1 cellular context compared by ENCODE assay signal in the genomic region with DNA sequence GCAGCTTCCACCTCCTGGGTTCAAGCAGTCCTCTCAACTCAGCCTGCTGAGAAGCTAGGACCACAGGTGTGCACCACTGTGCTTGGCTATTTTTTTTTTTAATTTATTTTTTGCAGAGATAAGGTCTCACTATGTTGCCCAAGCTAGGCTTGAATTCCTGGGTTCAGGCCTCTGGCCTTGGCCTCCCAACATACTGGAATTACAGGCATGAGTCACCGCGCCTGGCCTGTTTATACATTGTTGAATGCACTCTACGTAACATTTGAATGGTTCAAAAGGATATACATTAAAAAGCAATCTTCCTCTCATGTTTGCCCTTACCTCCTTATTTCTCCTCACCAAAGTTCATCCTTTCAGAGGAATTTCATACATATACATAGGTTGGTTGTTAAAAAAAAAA.
TF ChIP-seq lines count a peak whose summit lies in the region.

No MANE protein-coding gene starts in this region.

TF ChIP-seq in HepG2, 621 proteins besides CTCF, POLR2A, EP300 and RAD21 (continues in another document):
- TF ChIP-seq, protein P1, sequence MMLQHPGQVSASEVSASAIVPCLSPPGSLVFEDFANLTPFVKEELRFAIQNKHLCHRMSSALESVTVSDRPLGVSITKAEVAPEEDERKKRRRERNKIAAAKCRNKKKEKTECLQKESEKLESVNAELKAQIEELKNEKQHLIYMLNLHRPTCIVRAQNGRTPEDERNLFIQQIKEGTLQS (CRISPR knock-in tag; IDR thresholded peaks at IDR 0.05): peak; percentile 53; the same call in 1 of the 2 replicates
- TF ChIP-seq NR2F6 (IDR thresholded peaks at IDR 0.05) (no peak), NR2F6 (CRISPR knock-in tag; IDR thresholded peaks at IDR 0.05) (peak; percentile 38; the same call in 1 of the 2 replicates), ZNF619 (CRISPR knock-in tag; IDR thresholded peaks at IDR 0.05) (no peak), REL (CRISPR knock-in tag; conservative IDR thresholded peaks at IDR 0.05) (no peak), ZFP36 (IDR thresholded peaks at IDR 0.05; ENCODE audit: borderline replicate concordance, low read depth, low read length, partially characterized antibody) (no peak), NR2F1 (CRISPR knock-in tag; IDR thresholded peaks at IDR 0.05) (no peak), TEAD3 (CRISPR knock-in tag; optimal IDR thresholded peaks at IDR 0.05; ENCODE audit: borderline replicate concordance) (peak; percentile 64), SAP130 (CRISPR knock-in tag; IDR thresholded peaks at IDR 0.05; ENCODE audit: low read depth) (0 out of 2 replicates have a peak, but pooled peaks have one; percentile 20), CC2D1A (CRISPR knock-in tag; IDR thresholded peaks at IDR 0.05) (no peak), KLF6 (CRISPR knock-in tag; IDR thresholded peaks at IDR 0.05) (no peak), JUN (CRISPR knock-in tag; IDR thresholded peaks at IDR 0.05) (no peak), ZFX (CRISPR knock-in tag; IDR thresholded peaks at IDR 0.05; ENCODE audit: low read depth) (no peak), SRSF4 (IDR thresholded peaks at IDR 0.05; ENCODE audit: low read depth, low read length, poor library complexity, severe bottlenecking) (no peak), SNAI1 (CRISPR knock-in tag; IDR thresholded peaks at IDR 0.05; ENCODE audit: borderline replicate concordance) (no peak), ZBTB8A (CRISPR knock-in tag; IDR thresholded peaks at IDR 0.05; ENCODE audit: borderline replicate concordance, low read depth) (no peak), ZNF724P (CRISPR knock-in tag; IDR thresholded peaks at IDR 0.05; ENCODE audit: borderline replicate concordance) (no peak), NR2F2 (IDR thresholded peaks at IDR 0.05; ENCODE audit: borderline replicate concordance, low read depth) (no peak), ZSCAN31 (CRISPR knock-in tag; IDR thresholded peaks at IDR 0.05; ENCODE audit: low read depth) (no peak), MIER3 (CRISPR knock-in tag; IDR thresholded peaks at IDR 0.05; ENCODE audit: borderline replicate concordance) (0 out of 2 replicates have a peak, but pooled peaks have one; percentile 8), RARA (CRISPR knock-in tag; IDR thresholded peaks at IDR 0.05) (peak; percentile 63; the same call in 1 of the 2 replicates), ZBTB20 (CRISPR knock-in tag; IDR thresholded peaks at IDR 0.05; ENCODE audit: borderline replicate concordance, low read depth) (peak; percentile 86; the same call in 1 of the 2 replicates), FOSL2 (CRISPR knock-in tag; IDR thresholded peaks at IDR 0.05) (peak; percentile 95), ZNF652 (CRISPR knock-in tag; IDR thresholded peaks at IDR 0.05; ENCODE audit: borderline replicate concordance, low read depth) (no peak), YY1 (IDR thresholded peaks at IDR 0.05; ENCODE audit: insufficient read depth, insufficient replicate concordance, low read depth, low read length) (no peak), JARID2 (CRISPR knock-in tag; IDR thresholded peaks at IDR 0.05; ENCODE audit: insufficient replicate concordance) (no peak), ZNF121 (CRISPR knock-in tag; IDR thresholded peaks at IDR 0.05) (peak; percentile 86), FOXK1 (CRISPR knock-in tag; IDR thresholded peaks at IDR 0.05; ENCODE audit: borderline replicate concordance, low read depth) (no peak), FOSL1 (CRISPR knock-in tag; IDR thresholded peaks at IDR 0.05; ENCODE audit: borderline replicate concordance) (peak; percentile 77; the same call in 1 of the 2 replicates), ATAD3A (CRISPR knock-in tag; IDR thresholded peaks at IDR 0.05) (no peak), NFE2 (CRISPR knock-in tag; IDR thresholded peaks at IDR 0.05) (no peak), ZNF225 (CRISPR knock-in tag; IDR thresholded peaks at IDR 0.05) (no peak), CBFB (CRISPR knock-in tag; IDR thresholded peaks at IDR 0.05) (no peak), BORCS8-MEF2B (CRISPR knock-in tag; IDR thresholded peaks at IDR 0.05) (no peak), PCBP1 (IDR thresholded peaks at IDR 0.05; ENCODE audit: borderline replicate concordance, low read depth, low read length) (no peak), FOXA1 (IDR thresholded peaks at IDR 0.05) (no peak), FOXA1 (CRISPR knock-in tag; IDR thresholded peaks at IDR 0.05) (peak; percentile 27; the same call in 1 of the 2 replicates), ZNF781 (CRISPR knock-in tag; IDR thresholded peaks at IDR 0.05; ENCODE audit: borderline replicate concordance, not compliant biosample characterization) (no peak), FOXA3 (CRISPR knock-in tag; IDR thresholded peaks at IDR 0.05) (peak; percentile 30; the same call in 1 of the 2 replicates), ASH2L (IDR thresholded peaks at IDR 0.05; ENCODE audit: insufficient read length, low read depth, low read length) (no peak), ZNF460 (CRISPR knock-in tag; IDR thresholded peaks at IDR 0.05; ENCODE audit: borderline replicate concordance) (no peak), PHF5A (CRISPR knock-in tag; IDR thresholded peaks at IDR 0.05; ENCODE audit: low read depth, unreplicated experiment) (no peak), ZNF24 (IDR thresholded peaks at IDR 0.05) (no peak), HMG20A (CRISPR knock-in tag; IDR thresholded peaks at IDR 0.05; ENCODE audit: borderline replicate concordance) (peak; percentile 38; the same call in 1 of the 2 replicates), U2AF1 (optimal IDR thresholded peaks at IDR 0.05; ENCODE audit: low read depth, low read length) (no peak), ZNF83 (CRISPR knock-in tag; IDR thresholded peaks at IDR 0.05; ENCODE audit: borderline replicate concordance) (no peak), NCOA2 (CRISPR knock-in tag; IDR thresholded peaks at IDR 0.05) (0 out of 2 replicates have a peak, but pooled peaks have one; percentile 29), GATAD2A (CRISPR knock-in tag; IDR thresholded peaks at IDR 0.05) (no peak), MZF1 (CRISPR knock-in tag; IDR thresholded peaks at IDR 0.05; ENCODE audit: borderline replicate concordance) (no peak), JUND (CRISPR knock-in tag; IDR thresholded peaks at IDR 0.05) (0 out of 2 replicates have a peak, but pooled peaks have one; percentile 51), CEBPG (CRISPR knock-in tag; IDR thresholded peaks at IDR 0.05) (no peak)
- TF ChIP-seq, protein P2, sequence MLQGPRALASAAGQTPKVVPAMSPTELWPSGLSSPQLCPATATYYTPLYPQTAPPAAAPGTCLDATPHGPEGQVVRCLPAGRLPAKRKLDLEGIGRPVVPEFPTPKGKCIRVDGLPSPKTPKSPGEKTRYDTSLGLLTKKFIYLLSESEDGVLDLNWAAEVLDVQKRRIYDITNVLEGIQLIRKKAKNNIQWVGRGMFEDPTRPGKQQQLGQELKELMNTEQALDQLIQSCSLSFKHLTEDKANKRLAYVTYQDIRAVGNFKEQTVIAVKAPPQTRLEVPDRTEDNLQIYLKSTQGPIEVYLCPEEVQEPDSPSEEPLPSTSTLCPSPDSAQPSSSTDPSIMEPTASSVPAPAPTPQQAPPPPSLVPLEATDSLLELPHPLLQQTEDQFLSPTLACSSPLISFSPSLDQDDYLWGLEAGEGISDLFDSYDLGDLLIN (CRISPR knock-in tag; IDR thresholded peaks at IDR 0.05; ENCODE audit: borderline replicate concordance): no peak
- TF ChIP-seq, protein P3, sequence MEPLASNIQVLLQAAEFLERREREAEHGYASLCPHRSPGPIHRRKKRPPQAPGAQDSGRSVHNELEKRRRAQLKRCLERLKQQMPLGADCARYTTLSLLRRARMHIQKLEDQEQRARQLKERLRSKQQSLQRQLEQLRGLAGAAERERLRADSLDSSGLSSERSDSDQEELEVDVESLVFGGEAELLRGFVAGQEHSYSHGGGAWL (CRISPR knock-in tag; IDR thresholded peaks at IDR 0.05): no peak
- TF ChIP-seq, protein P4, sequence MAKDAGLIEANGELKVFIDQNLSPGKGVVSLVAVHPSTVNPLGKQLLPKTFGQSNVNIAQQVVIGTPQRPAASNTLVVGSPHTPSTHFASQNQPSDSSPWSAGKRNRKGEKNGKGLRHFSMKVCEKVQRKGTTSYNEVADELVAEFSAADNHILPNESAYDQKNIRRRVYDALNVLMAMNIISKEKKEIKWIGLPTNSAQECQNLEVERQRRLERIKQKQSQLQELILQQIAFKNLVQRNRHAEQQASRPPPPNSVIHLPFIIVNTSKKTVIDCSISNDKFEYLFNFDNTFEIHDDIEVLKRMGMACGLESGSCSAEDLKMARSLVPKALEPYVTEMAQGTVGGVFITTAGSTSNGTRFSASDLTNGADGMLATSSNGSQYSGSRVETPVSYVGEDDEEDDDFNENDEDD (CRISPR knock-in tag; IDR thresholded peaks at IDR 0.05; ENCODE audit: borderline replicate concordance): no peak
- TF ChIP-seq, protein P5, sequence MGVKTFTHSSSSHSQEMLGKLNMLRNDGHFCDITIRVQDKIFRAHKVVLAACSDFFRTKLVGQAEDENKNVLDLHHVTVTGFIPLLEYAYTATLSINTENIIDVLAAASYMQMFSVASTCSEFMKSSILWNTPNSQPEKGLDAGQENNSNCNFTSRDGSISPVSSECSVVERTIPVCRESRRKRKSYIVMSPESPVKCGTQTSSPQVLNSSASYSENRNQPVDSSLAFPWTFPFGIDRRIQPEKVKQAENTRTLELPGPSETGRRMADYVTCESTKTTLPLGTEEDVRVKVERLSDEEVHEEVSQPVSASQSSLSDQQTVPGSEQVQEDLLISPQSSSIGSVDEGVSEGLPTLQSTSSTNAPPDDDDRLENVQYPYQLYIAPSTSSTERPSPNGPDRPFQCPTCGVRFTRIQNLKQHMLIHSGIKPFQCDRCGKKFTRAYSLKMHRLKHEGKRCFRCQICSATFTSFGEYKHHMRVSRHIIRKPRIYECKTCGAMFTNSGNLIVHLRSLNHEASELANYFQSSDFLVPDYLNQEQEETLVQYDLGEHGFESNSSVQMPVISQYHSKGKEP (CRISPR knock-in tag; IDR thresholded peaks at IDR 0.05): no peak
- TF ChIP-seq, protein P6, sequence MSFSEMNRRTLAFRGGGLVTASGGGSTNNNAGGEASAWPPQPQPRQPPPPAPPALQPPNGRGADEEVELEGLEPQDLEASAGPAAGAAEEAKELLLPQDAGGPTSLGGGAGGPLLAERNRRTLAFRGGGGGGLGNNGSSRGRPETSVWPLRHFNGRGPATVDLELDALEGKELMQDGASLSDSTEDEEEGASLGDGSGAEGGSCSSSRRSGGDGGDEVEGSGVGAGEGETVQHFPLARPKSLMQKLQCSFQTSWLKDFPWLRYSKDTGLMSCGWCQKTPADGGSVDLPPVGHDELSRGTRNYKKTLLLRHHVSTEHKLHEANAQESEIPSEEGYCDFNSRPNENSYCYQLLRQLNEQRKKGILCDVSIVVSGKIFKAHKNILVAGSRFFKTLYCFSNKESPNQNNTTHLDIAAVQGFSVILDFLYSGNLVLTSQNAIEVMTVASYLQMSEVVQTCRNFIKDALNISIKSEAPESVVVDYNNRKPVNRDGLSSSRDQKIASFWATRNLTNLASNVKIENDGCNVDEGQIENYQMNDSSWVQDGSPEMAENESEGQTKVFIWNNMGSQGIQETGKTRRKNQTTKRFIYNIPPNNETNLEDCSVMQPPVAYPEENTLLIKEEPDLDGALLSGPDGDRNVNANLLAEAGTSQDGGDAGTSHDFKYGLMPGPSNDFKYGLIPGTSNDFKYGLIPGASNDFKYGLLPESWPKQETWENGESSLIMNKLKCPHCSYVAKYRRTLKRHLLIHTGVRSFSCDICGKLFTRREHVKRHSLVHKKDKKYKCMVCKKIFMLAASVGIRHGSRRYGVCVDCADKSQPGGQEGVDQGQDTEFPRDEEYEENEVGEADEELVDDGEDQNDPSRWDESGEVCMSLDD (CRISPR knock-in tag; IDR thresholded peaks at IDR 0.05; ENCODE audit: borderline replicate concordance): no peak
- TF ChIP-seq, protein P7, sequence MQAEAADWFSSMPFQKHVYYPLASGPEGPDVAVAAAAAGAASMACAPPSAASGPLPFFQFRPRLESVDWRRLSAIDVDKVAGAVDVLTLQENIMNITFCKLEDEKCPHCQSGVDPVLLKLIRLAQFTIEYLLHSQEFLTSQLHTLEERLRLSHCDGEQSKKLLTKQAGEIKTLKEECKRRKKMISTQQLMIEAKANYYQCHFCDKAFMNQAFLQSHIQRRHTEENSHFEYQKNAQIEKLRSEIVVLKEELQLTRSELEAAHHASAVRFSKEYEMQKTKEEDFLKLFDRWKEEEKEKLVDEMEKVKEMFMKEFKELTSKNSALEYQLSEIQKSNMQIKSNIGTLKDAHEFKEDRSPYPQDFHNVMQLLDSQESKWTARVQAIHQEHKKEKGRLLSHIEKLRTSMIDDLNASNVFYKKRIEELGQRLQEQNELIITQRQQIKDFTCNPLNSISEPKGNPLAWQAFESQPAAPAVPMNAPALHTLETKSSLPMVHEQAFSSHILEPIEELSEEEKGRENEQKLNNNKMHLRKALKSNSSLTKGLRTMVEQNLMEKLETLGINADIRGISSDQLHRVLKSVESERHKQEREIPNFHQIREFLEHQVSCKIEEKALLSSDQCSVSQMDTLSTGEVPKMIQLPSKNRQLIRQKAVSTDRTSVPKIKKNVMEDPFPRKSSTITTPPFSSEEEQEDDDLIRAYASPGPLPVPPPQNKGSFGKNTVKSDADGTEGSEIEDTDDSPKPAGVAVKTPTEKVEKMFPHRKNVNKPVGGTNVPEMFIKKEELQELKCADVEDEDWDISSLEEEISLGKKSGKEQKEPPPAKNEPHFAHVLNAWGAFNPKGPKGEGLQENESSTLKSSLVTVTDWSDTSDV (CRISPR knock-in tag; IDR thresholded peaks at IDR 0.05): no peak
- TF ChIP-seq, protein P8, sequence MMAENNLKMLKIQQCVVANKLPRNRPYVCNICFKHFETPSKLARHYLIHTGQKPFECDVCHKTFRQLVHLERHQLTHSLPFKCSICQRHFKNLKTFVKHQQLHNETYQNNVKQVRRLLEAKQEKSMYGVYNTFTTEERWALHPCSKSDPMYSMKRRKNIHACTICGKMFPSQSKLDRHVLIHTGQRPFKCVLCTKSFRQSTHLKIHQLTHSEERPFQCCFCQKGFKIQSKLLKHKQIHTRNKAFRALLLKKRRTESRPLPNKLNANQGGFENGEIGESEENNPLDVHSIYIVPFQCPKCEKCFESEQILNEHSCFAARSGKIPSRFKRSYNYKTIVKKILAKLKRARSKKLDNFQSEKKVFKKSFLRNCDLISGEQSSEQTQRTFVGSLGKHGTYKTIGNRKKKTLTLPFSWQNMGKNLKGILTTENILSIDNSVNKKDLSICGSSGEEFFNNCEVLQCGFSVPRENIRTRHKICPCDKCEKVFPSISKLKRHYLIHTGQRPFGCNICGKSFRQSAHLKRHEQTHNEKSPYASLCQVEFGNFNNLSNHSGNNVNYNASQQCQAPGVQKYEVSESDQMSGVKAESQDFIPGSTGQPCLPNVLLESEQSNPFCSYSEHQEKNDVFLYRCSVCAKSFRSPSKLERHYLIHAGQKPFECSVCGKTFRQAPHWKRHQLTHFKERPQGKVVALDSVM (CRISPR knock-in tag; IDR thresholded peaks at IDR 0.05): peak; percentile 80
- TF ChIP-seq, protein P9, sequence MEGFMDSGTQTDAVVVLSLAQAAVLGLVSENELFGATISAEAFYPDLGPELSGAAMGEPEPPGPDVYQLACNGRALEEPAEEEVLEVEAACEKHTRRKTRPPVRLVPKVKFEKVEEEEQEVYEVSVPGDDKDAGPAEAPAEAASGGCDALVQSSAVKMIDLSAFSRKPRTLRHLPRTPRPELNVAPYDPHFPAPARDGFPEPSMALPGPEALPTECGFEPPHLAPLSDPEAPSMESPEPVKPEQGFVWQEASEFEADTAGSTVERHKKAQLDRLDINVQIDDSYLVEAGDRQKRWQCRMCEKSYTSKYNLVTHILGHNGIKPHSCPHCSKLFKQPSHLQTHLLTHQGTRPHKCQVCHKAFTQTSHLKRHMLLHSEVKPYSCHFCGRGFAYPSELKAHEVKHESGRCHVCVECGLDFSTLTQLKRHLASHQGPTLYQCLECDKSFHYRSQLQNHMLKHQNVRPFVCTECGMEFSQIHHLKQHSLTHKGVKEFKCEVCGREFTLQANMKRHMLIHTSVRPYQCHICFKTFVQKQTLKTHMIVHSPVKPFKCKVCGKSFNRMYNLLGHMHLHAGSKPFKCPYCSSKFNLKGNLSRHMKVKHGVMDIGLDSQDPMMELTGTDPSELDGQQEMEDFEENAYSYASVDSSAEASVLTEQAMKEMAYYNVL (CRISPR knock-in tag; IDR thresholded peaks at IDR 0.05; ENCODE audit: borderline replicate concordance): no peak
